20 cellular contexts compared by ENCODE assay signal in the genomic region with DNA sequence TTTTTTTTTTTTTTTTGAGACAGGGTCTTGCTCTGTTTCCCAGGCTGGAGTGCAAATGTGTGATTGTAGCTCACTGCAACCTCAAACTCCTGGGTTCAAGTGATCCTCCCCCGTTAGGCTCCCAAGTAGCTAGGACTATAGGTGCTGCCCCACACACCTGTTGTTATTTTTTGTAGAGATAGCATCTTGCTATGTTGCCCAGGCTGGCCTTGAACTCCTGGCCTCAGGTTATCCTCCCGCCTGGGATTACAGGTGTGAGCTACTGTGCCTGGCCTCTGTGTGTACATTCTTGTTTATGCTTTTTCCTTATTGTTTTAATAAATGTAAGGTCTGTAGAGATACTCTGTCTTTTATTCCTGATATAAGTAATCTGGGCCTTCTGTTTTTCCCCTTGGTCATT. TPM values are rescaled to one million over a fixed set of nuclear protein-coding genes. Genes with fewer than 3 reads are reported as not detected.
DNase-seq lines count a peak whose midpoint lies in the region; ATAC-seq, FAIRE-seq and TF ChIP-seq lines count a peak whose summit lies in the region.
"Had no signal": no experiment of that assay in that cellular context is flagged by ENCODE, and none has a peak within 500 bp of the region (broad histone marks: within the 10 kb centered on the region; RNA-seq: fewer than 3 reads in every experiment).

No MANE protein-coding gene starts in this region.

- H2AFZ ChIP-seq in HepG2 (ENCODE audit: low read length) (no peak overlapping the region), mesenchymal stem cell (ENCODE audit: low read depth, low read length) (no peak overlapping the region)
- H2AFZ ChIP-seq: GM23248 had no signal

- BruUV-seq in HepG2 (replicated peaks; lab: Mats Ljungman, UMichigan) = no TSS peak

- no peak overlapping the region for H3K9ac ChIP-seq in HepG2 (ENCODE audit: insufficient read depth, low read depth, low read length)
- no peak overlapping the region for H3K9ac ChIP-seq in mesenchymal stem cell (ENCODE audit: low read length)
- H3K9ac ChIP-seq: BLaER1, GM23248 had no signal

- 88% methylated on average over 2 of the region's 2 CpGs for WGBS in HepG2 (ENCODE audit: low lambda C conversion rate)
- no CpG with 5 or more reads among the region's 2 CpGs for WGBS in right lobe of liver (ENCODE audit: insufficient coverage, low coverage, low lambda C conversion rate, missing lambda C conversion rate)
- 100% methylated on average over 2 of the region's 2 CpGs for WGBS in mesenchymal stem cell
- WGBS in stomach, 5 donors = 92 to 100% (median 95%) methylated on average over 2 of the region's 2 CpGs

- no peak overlapping the region for H2BK5ac ChIP-seq in mesenchymal stem cell (ENCODE audit: low read depth, low read length, poor library complexity, severe bottlenecking)

- H4K20me1 ChIP-seq in HepG2 (ENCODE audit: insufficient read depth, low read length) = peaks cover 45% of the 10 kb centered on the region

- no peak overlapping the region for H3K27ac Mint-ChIP-seq in WTC11
- H3K27ac Mint-ChIP-seq: B cell; CD4-positive, CD25-positive, alpha-beta regulatory T cell; HFFc6 had no signal

- no peak overlapping the region for H3K4me3 Mint-ChIP-seq in WTC11
- H3K4me3 Mint-ChIP-seq: B cell; CD4-positive, CD25-positive, alpha-beta regulatory T cell; CD8-positive, alpha-beta memory T cell; H9; HFFc6 had no signal

- no peaks in the 10 kb centered on the region for H3K36me3 Mint-ChIP-seq in WTC11
- H3K36me3 Mint-ChIP-seq: CD4-positive, CD25-positive, alpha-beta regulatory T cell; CD8-positive, alpha-beta memory T cell had no signal

- FAIRE-seq in HepG2 (lab: Jason Lieb, UNC) = no peak

- H3K27me3 ChIP-seq in HepG2 (ENCODE audit: control insufficient read depth in 1 of 2, insufficient read depth in 2 of 2, low read length in 2 of 2) (no peaks in the 10 kb centered on the region), right lobe of liver (no peaks in the 10 kb centered on the region), mesenchymal stem cell (ENCODE audit: control insufficient read depth in 1 of 2, insufficient read depth in 1 of 2, low read length in 2 of 2) (no peaks in the 10 kb centered on the region), stomach (no peaks in the 10 kb centered on the region)
- H3K27me3 ChIP-seq: BLaER1 had no signal

- no peak overlapping the region for H3K27ac ChIP-seq in HepG2 (ENCODE audit: extremely low read length, insufficient read depth, low read length)
- no peak overlapping the region for H3K27ac ChIP-seq in right lobe of liver
- H3K27ac ChIP-seq in mesenchymal stem cell (ENCODE audit: low read length, poor library complexity, severe bottlenecking) = no peak overlapping the region
- H3K27ac ChIP-seq in stomach = no peak overlapping the region
- H3K27ac ChIP-seq: 22Rv1, BLaER1, C4-2B, GM23248 had no signal

- no peak overlapping the region for H2AK5ac ChIP-seq in mesenchymal stem cell (ENCODE audit: low read length, severe bottlenecking)

- H3K27me3 Mint-ChIP-seq in WTC11 (ENCODE audit: low read depth) = no peaks in the 10 kb centered on the region
- H3K27me3 Mint-ChIP-seq: B cell; CD4-positive, CD25-positive, alpha-beta regulatory T cell; CD8-positive, alpha-beta memory T cell had no signal

- H4K91ac ChIP-seq in mesenchymal stem cell (ENCODE audit: low read length) = no peak overlapping the region

- H2BK12ac ChIP-seq in mesenchymal stem cell (ENCODE audit: low read length in 2 of 2) = no peak overlapping the region

- in situ Hi-C loops in HepG2 (cut with HindIII; ENCODE audit: extremely low pct_ligation_motif_present, low pct_unique_long_range_greater_than_20kb) = no loop called here

- H4K8ac ChIP-seq in mesenchymal stem cell (ENCODE audit: low read length) = peak overlapping the region; percentile 23

- H3K4me2 ChIP-seq in HepG2 (ENCODE audit: low read depth, low read length) = no peak overlapping the region
- H3K4me2 ChIP-seq in mesenchymal stem cell (ENCODE audit: low read length, poor library complexity, severe bottlenecking) = no peak overlapping the region
- H3K4me2 ChIP-seq: BLaER1 had no signal

- H3K4me3 ChIP-seq in HepG2 (replicated peaks in 1 of 3; ENCODE audit: insufficient read depth in 1 of 3, low read depth in 2 of 3, low read length in 3 of 3) (no peak overlapping the region), right lobe of liver (no peak overlapping the region), mesenchymal stem cell (ENCODE audit: insufficient read depth in 1 of 2, low read depth in 1 of 2, low read length in 2 of 2) (no peak overlapping the region), stomach (no peak overlapping the region)
- H3K4me3 ChIP-seq: BLaER1, GM23248 had no signal

- H3K4ac ChIP-seq in mesenchymal stem cell (ENCODE audit: low read depth in 1 of 2, low read length in 2 of 2) = no peak overlapping the region

- no peak overlapping the region for H3K18ac ChIP-seq in mesenchymal stem cell (ENCODE audit: low read depth in 1 of 2, low read length in 2 of 2)

- TF ChIP-seq POLR2A in HepG2 (IDR thresholded peaks at IDR 0.05; ENCODE audit: insufficient read depth in 1 of 2, low read depth in 2 of 2, low read length in 2 of 2) (no peak), right lobe of liver (IDR thresholded peaks at IDR 0.05) (no peak), stomach (IDR thresholded peaks at IDR 0.05) (no peak)

- TF ChIP-seq CTCF in HepG2 (CRISPR knock-in tag; IDR thresholded peaks at IDR 0.05) (no peak), right lobe of liver (IDR thresholded peaks at IDR 0.05) (no peak), WTC11 (IDR thresholded peaks at IDR 0.05) (no peak), stomach (IDR thresholded peaks at IDR 0.05) (no peak)

- H3K36me3 ChIP-seq in HepG2 (replicated peaks in 1 of 2; ENCODE audit: control insufficient read depth in 1 of 2, insufficient read depth in 2 of 2, low read length in 2 of 2) (no peaks in the 10 kb centered on the region), right lobe of liver (no peaks in the 10 kb centered on the region), mesenchymal stem cell (ENCODE audit: control insufficient read depth in 1 of 2, insufficient read depth in 2 of 2, low read depth in 1 of 2, low read length in 2 of 2) (no peaks in the 10 kb centered on the region), stomach (no peaks in the 10 kb centered on the region)

- H3K79me2 ChIP-seq in HepG2 (ENCODE audit: insufficient read depth, low read length) = peaks cover 98% of the 10 kb centered on the region

- CTCF ChIA-PET in HepG2 (lab: Yijun Ruan, JAX; ENCODE audit: low intra/inter-chr PET ratio, low total read pairs) = interaction anchor here (0.7 kb wide), 1 partner anchor 10 kb away, joined by 3 read pairs; no protein-coding TSS in a partner anchor
- CTCF ChIA-PET in WTC11 (lab: Charles Lee) = no interaction called here

- no peaks in the 10 kb centered on the region for H3K9me3 Mint-ChIP-seq in WTC11
- H3K9me3 Mint-ChIP-seq: CD4-positive, CD25-positive, alpha-beta regulatory T cell; CD8-positive, alpha-beta memory T cell; H9; HFFc6 had no signal

- no peak overlapping the region for H2BK15ac ChIP-seq in mesenchymal stem cell (ENCODE audit: low read depth, poor library complexity, severe bottlenecking)

- TF ChIP-seq RAD21 in HepG2 (CRISPR knock-in tag; IDR thresholded peaks at IDR 0.05) = no peak

- H3K9me3 ChIP-seq in HepG2 (ENCODE audit: low read length) (no peaks in the 10 kb centered on the region), right lobe of liver (no peaks in the 10 kb centered on the region), mesenchymal stem cell (ENCODE audit: control insufficient read depth, low read length) (no peaks in the 10 kb centered on the region), stomach (no peaks in the 10 kb centered on the region)

- no peak overlapping the region for H3K23ac ChIP-seq in mesenchymal stem cell (ENCODE audit: low read length in 2 of 2)

- DNase-seq in HepG2 (ENCODE audit: low spot score) (no peak), right lobe of liver (no peak), WTC11 (ENCODE audit: low spot score) (no peak), mesenchymal stem cell (no peak), stomach (no peak), GOT3 (lab: John Stamatoyannopoulos, UW) (no peak), T-helper 1 cell (no peak)
- DNase-seq: CD4-positive, CD25-positive, alpha-beta regulatory T cell; CD8-positive, alpha-beta memory T cell; DMS53; DMS79 treated with DMSO at 0.1 percent for 48 hours; GF-D8; GM23248; H9; HFFc6 had no signal

- peaks cover 68% of the 10 kb centered on the region for H3K4me1 Mint-ChIP-seq in WTC11

- no peak overlapping the region for H3K14ac ChIP-seq in mesenchymal stem cell (ENCODE audit: low read length in 2 of 2)

- peaks cover 35% of the 10 kb centered on the region for H3K4me1 ChIP-seq in HepG2 (ENCODE audit: insufficient read depth, low read length)
- no peaks in the 10 kb centered on the region for H3K4me1 ChIP-seq in right lobe of liver
- H3K4me1 ChIP-seq in mesenchymal stem cell (ENCODE audit: control insufficient read depth, insufficient read depth, low read depth, low read length) = peaks cover 3% of the 10 kb centered on the region
- peaks cover 0 to 80% (median 29%) of the 10 kb centered on the region in 4 donors for H3K4me1 ChIP-seq in stomach
- H3K4me1 ChIP-seq: BLaER1 had no signal

- POLR2A ChIA-PET in HepG2 (lab: Yijun Ruan, JAX) (interaction anchor here (1.5 kb wide), 1 partner anchor 15 kb away, joined by 5 read pairs; a partner anchor contains a TSS), WTC11 (lab: Charles Lee) (interaction anchor here (1.4 kb wide), 1 partner anchor 14 kb away, joined by 4 read pairs; no protein-coding TSS in a partner anchor)

- H2BK120ac ChIP-seq in mesenchymal stem cell (ENCODE audit: low read depth, low read length) = no peak overlapping the region

- H3K79me1 ChIP-seq in mesenchymal stem cell (replicated peaks; ENCODE audit: low read length, poor library complexity, severe bottlenecking) = no peaks in the 10 kb centered on the region

- ATAC-seq in HepG2 (no peak), right lobe of liver (no peak), WTC11 (no peak)
- ATAC-seq: HCT116 had no signal

- intact Hi-C loops in HepG2 (cut with micrococcal nuclease; ENCODE audit: unreplicated experiment) = no loop called here
- intact Hi-C loops in right lobe of liver (cut with DNase I) = no loop called here
- intact Hi-C loops in stomach (cut with DNase I; ENCODE audit: low total_unique reads) = no loop called here

- TF ChIP-seq EP300 in HepG2 (IDR thresholded peaks at IDR 0.05; ENCODE audit: low read depth in 2 of 2, low read length in 2 of 2) (no peak), HepG2 (CRISPR knock-in tag; IDR thresholded peaks at IDR 0.05; ENCODE audit: borderline replicate concordance) (no peak), stomach (IDR thresholded peaks at IDR 0.05) (no peak)

RNA-seq across cellular contexts. Expression of a gene that starts 14.8 kb away (rescaled TPM):
- total RNA-seq in HepG2 (2016; rRNA removed; fragmentation: Illumina TruSeq; extraction: Trizol) (31.9 and 40.1 TPM in 2 replicates), right lobe of liver (10 to 100 TPM; 12.0 to 24.8 (median 15.1) TPM), WTC11 (2021) (62.3 to 77.0 TPM (median 62.3 TPM) in 3 replicates), stomach (100 to 1,000 TPM in 1 of 5 donors, 10 to 100 TPM in 4; 13.4 to 118 (median 50.0) TPM)
- 12.4 and 19.0 TPM in 2 replicates for total RNA-seq in HepG2 (2016; cell fraction: cytosol; rRNA removed; fragmentation: Illumina TruSeq; extraction: Trizol; ENCODE audit: low read depth)
- 30.7 and 38.4 TPM in 2 replicates for total RNA-seq in HepG2 (2016; cell fraction: insoluble cytoplasmic fraction; rRNA removed; fragmentation: Illumina TruSeq; extraction: Trizol)
- total RNA-seq in HepG2 (2016; cell fraction: membrane; rRNA removed; fragmentation: Illumina TruSeq; extraction: Trizol) = 12.4 and 12.6 TPM in 2 replicates
- total RNA-seq in HepG2 (2016; cell fraction: nucleus; rRNA removed; fragmentation: Illumina TruSeq; extraction: Trizol) = 42.9 and 47.2 TPM in 2 replicates
- polyA plus RNA-seq in HepG2 (2011; rRNA removed) (6.0 and 8.6 TPM in 2 replicates), stomach (10 to 100 TPM; 10.3 to 46.0 (median 17.7) TPM)
- 2.4 and 4.1 TPM in 2 replicates for polyA plus RNA-seq in HepG2 (2011; cell fraction: cytosol; rRNA removed)
- 5.8 and 8.0 TPM in 2 replicates for polyA plus RNA-seq in HepG2 (2011; cell fraction: nucleus; rRNA removed)
- polyA plus RNA-seq in HepG2 (2012) = 20.4 and 25.9 TPM in 2 replicates
- 1.0 and 1.1 TPM in 2 replicates for polyA plus RNA-seq in HepG2 (2016; cell fraction: cytosol; fragmentation: Illumina TruSeq; extraction: Trizol; ENCODE audit: low read depth)
- 41.6 and 46.6 TPM in 2 replicates for polyA plus RNA-seq in HepG2 (2016; cell fraction: insoluble cytoplasmic fraction; fragmentation: Illumina TruSeq; extraction: Trizol; ENCODE audit: low read depth)
- polyA plus RNA-seq in HepG2 (2016; cell fraction: membrane; fragmentation: Illumina TruSeq; extraction: Trizol; ENCODE audit: low read depth) = 5.3 and 5.7 TPM in 2 replicates
- 31.0 and 34.8 TPM in 2 replicates for polyA plus RNA-seq in HepG2 (2016; cell fraction: nucleus; fragmentation: Illumina TruSeq; extraction: Trizol; ENCODE audit: insufficient read depth, low read depth)
- 1.9 and 2.4 TPM in 2 replicates for polyA minus RNA-seq in HepG2 (2011; rRNA and poly(A)+ RNA removed; ENCODE audit: low replicate concordance)
- 9.9 and 10.5 TPM in 2 replicates for polyA minus RNA-seq in HepG2 (2011; cell fraction: cytosol; rRNA and poly(A)+ RNA removed)
- 84.8 and 85.6 TPM in 2 replicates for polyA minus RNA-seq in HepG2 (2011; cell fraction: nucleus; rRNA and poly(A)+ RNA removed)
- 26.3 TPM for polyA plus RNA-seq in mesenchymal stem cell (2013, experiment 1 of 2)
- polyA plus RNA-seq in mesenchymal stem cell (2013, experiment 2 of 2) = 27.6 TPM
